In genomic region chr12:112778400-112778799, GRCh38 we compare ENCODE assay signal across 19 cellular contexts. TPM values are rescaled to one million over a fixed set of nuclear protein-coding genes. Genes with fewer than 3 reads are reported as not detected.
DNase-seq lines count a peak whose midpoint lies in the region; ATAC-seq, FAIRE-seq and TF ChIP-seq lines count a peak whose summit lies in the region.
"Had no signal": no experiment of that assay in that cellular context is flagged by ENCODE, and none has a peak within 500 bp of the region (broad histone marks: within the 10 kb centered on the region; RNA-seq: fewer than 3 reads in every experiment).

No MANE protein-coding gene starts in this region.

- H3K9me3 Mint-ChIP-seq in H9 = peaks cover 4 to 10% of the 10 kb centered on the region in 2 experiments; a peak in 4 of 5 replicates
- H3K9me3 Mint-ChIP-seq: CD8-positive, alpha-beta T cell had no signal

- no peaks in the 10 kb centered on the region for H3K9me3 ChIP-seq in H9 (ENCODE audit: control insufficient read depth, low read depth, low read length)
- no peaks in the 10 kb centered on the region for H3K9me3 ChIP-seq in HUES64 (ENCODE audit: insufficient read depth, low read depth, low read length)
- peaks cover 0 to 5% of the 10 kb centered on the region in 2 experiments; a peak in 1 of 4 replicates for H3K9me3 ChIP-seq in H1 (ENCODE audit: insufficient read depth in 2 of 2, low read depth in 1 of 2, low read length in 1 of 2)
- H3K9me3 ChIP-seq: BLaER1 treated with 17β-estradiol and CSF1 and Interleukin-3, amounts not matched to agents 10 nM and 100 nM had no signal

- H3K23ac ChIP-seq in H9 (ENCODE audit: insufficient read length, low read depth, low read length) (no peak overlapping the region), H1 (ENCODE audit: insufficient read length) (no peak overlapping the region)

- no peak for FAIRE-seq in H1 (lab: Jason Lieb, UNC)
- FAIRE-seq: HTR-8/SVneo, K562 had no signal

- H4K5ac ChIP-seq in H9 (ENCODE audit: insufficient read length, low read depth, low read length) (no peak overlapping the region), H1 (ENCODE audit: insufficient read length, low read depth, low read length) (peak overlapping the region; percentile 20)

- H3K79me1 ChIP-seq in H9 (ENCODE audit: insufficient read depth, low read depth, low read length, poor library complexity, severe bottlenecking) (no peaks in the 10 kb centered on the region), H1 (ENCODE audit: low read depth, low read length) (no peaks in the 10 kb centered on the region)

- H3K4me1 ChIP-seq in H9 (ENCODE audit: insufficient read depth, low read length) (peaks cover 9% of the 10 kb centered on the region; the same call in 1 of the 2 replicates), HUES64 (ENCODE audit: insufficient read depth, low read length) (peaks cover 36% of the 10 kb centered on the region), H1 (replicated peaks in 1 of 4; ENCODE audit: control insufficient read depth in 3 of 4, insufficient read depth in 4 of 4, low read length in 3 of 4) (peaks cover 0 to 23% (median 15%) of the 10 kb centered on the region in 4 experiments; a peak in 3 of 7 replicates)
- H3K4me1 ChIP-seq: BLaER1 treated with 17β-estradiol and CSF1 and Interleukin-3, amounts not matched to agents 10 nM and 100 nM had no signal

- POLR2A ChIA-PET in H1 (lab: Charles Lee; ENCODE audit: partially characterized antibody) = no interaction called here

- DNase-seq in H9 = no peak
- no peak for DNase-seq in H1 (ENCODE audit: low read depth in 1 of 2, low spot score in 2 of 2)
- DNase-seq in NCI-H2171 (lab: John Stamatoyannopoulos, UW) = no peak
- DNase-seq in HUDEP-2 (lab: John Stamatoyannopoulos, UW; ENCODE audit: unreplicated experiment in 76 of 76) = no peak
- DNase-seq: Calu3; CD8-positive, alpha-beta T cell; DMS79 treated with DMSO at 0.1 percent for 48 hours; GF-D8; HCEC 1CT; HFFc6; IMR-90 had no signal

- TF ChIP-seq EP300 in H1 (IDR thresholded peaks at IDR 0.05; ENCODE audit: borderline replicate concordance in 1 of 2, low read depth in 2 of 2, low read length in 2 of 2) = no peak

- H3K27ac ChIP-seq in H9 (ENCODE audit: insufficient read length, low read depth, low read length) (no peak overlapping the region), HUES64 (ENCODE audit: low read depth, low read length) (peak overlapping the region; percentile 96), H1 (ENCODE audit: low read depth, low read length) (peak overlapping the region; percentile 20; the same call in 1 of the 2 replicates)
- H3K27ac ChIP-seq: BLaER1 treated with 17β-estradiol and CSF1 and Interleukin-3, amounts not matched to agents 10 nM and 100 nM had no signal

- TF ChIP-seq CTCF in H9 (conservative IDR thresholded peaks at IDR 0.05) (no peak), H1 (IDR thresholded peaks at IDR 0.05; ENCODE audit: control extremely low read depth in 1 of 3, insufficient read depth in 1 of 3, low read depth in 1 of 3, low read length in 3 of 3) (no peak)

- H3K23me2 ChIP-seq in H9 (ENCODE audit: insufficient read length, low read depth, low read length, poor library complexity, severe bottlenecking) (no peaks in the 10 kb centered on the region), H1 (ENCODE audit: low read depth, low read length) (no peaks in the 10 kb centered on the region)

- H3K18ac ChIP-seq in H9 (ENCODE audit: insufficient read length, low read depth, low read length) = no peak overlapping the region
- H3K18ac ChIP-seq in H1 (ENCODE audit: extremely low read depth, low read length) = no peak overlapping the region; the same call in 1 of the 2 replicates

- no peak overlapping the region for H3T11ph ChIP-seq in H9 (ENCODE audit: low read length)

- H3K9ac ChIP-seq in H9 (ENCODE audit: extremely low read depth, insufficient read length, low read length) (no peak overlapping the region), HUES64 (ENCODE audit: low read depth, low read length) (peak overlapping the region; percentile 6; the same call in 1 of the 2 replicates), H1 (replicated peaks in 1 of 4; ENCODE audit: extremely low read depth in 1 of 4, low read depth in 3 of 4, low read length in 3 of 4) (no peak overlapping the region)
- H3K9ac ChIP-seq: BLaER1 treated with 17β-estradiol and CSF1 and Interleukin-3, amounts not matched to agents 10 nM and 100 nM had no signal

- no peak overlapping the region for H3K14ac ChIP-seq in H9 (ENCODE audit: insufficient read depth, low read length)
- H3K14ac ChIP-seq in H1 (ENCODE audit: insufficient read length) = no peak overlapping the region

- CTCF ChIA-PET in H1 (lab: Charles Lee; ENCODE audit: partially characterized antibody) = interaction anchor here (2.2 kb wide), 1 partner anchor 9 kb away, joined by 10 read pairs; no protein-coding TSS in a partner anchor

- H3K4ac ChIP-seq in H9 (ENCODE audit: low read depth, low read length) (no peak overlapping the region), H1 (replicated peaks; ENCODE audit: insufficient read length, low read depth, low read length) (no peak overlapping the region)

- H3K36me3 ChIP-seq in HUES64 (ENCODE audit: insufficient read depth, low read length) = no peaks in the 10 kb centered on the region
- no peaks in the 10 kb centered on the region for H3K36me3 ChIP-seq in H1 (ENCODE audit: control insufficient read depth in 2 of 4, insufficient read depth in 4 of 4, low read length in 3 of 4)
- H3K36me3 ChIP-seq: BLaER1 treated with 17β-estradiol and CSF1 and Interleukin-3, amounts not matched to agents 10 nM and 100 nM had no signal

- H3K56ac ChIP-seq in H9 (ENCODE audit: insufficient read length, low read depth, low read length) (no peak overlapping the region), H1 (replicated peaks; ENCODE audit: insufficient read length, low read depth, low read length) (no peak overlapping the region)

- no peak overlapping the region for H2AFZ ChIP-seq in H9 (ENCODE audit: low read length)
- H2AFZ ChIP-seq in H1 (ENCODE audit: low read length) = no peak overlapping the region

- no peak overlapping the region for H3K4me3 Mint-ChIP-seq in H9
- H3K4me3 Mint-ChIP-seq: B cell; CD8-positive, alpha-beta T cell; HFFc6 had no signal

- no peak overlapping the region for H3K4me3 ChIP-seq in HUES64 (ENCODE audit: low read length)
- peak overlapping the region in 1 of 4 experiments; percentile 36; a peak in 1 of 8 replicates for H3K4me3 ChIP-seq in H1 (ENCODE audit: extremely low read depth in 1 of 4, insufficient read depth in 2 of 4, low read depth in 3 of 4, low read length in 4 of 4)
- H3K4me3 ChIP-seq: BLaER1 treated with 17β-estradiol and CSF1 and Interleukin-3, amounts not matched to agents 10 nM and 100 nM; K562 had no signal

- H4K91ac ChIP-seq in H9 (ENCODE audit: insufficient read length, low read depth, low read length) (no peak overlapping the region), H1 (replicated peaks; ENCODE audit: insufficient read length, low read length) (no peak overlapping the region)

- ATAC-seq in GM18519 (IDR thresholded peaks at IDR 0.05; ENCODE audit: low FRiP score, unreplicated experiment) = no peak
- ATAC-seq: CD8-positive, alpha-beta T cell; K562 had no signal

- no peak for TF ChIP-seq RAD21 in H1 (IDR thresholded peaks at IDR 0.05 in 1 of 2, conservative IDR thresholded peaks at IDR 0.05 in 1 of 2; ENCODE audit: low read depth in 2 of 2, low read length in 2 of 2)

- H2AK5ac ChIP-seq in H9 (ENCODE audit: insufficient read length, low read length) (no peak overlapping the region), H1 (ENCODE audit: low read depth, low read length) (no peak overlapping the region)

- H2BK120ac ChIP-seq in H9 (ENCODE audit: low read depth, low read length, poor library complexity, severe bottlenecking) (no peak overlapping the region), H1 (replicated peaks; ENCODE audit: low read depth, low read length) (no peak overlapping the region)

- peak overlapping the region in 2 of 3 experiments; percentile 2 to 98; a peak in 3 of 7 replicates for H3K27ac Mint-ChIP-seq in H9
- H3K27ac Mint-ChIP-seq: B cell; CD8-positive, alpha-beta T cell; HFFc6 had no signal

- H2BK20ac ChIP-seq in H9 (ENCODE audit: low read depth, low read length, poor library complexity, severe bottlenecking) (no peak overlapping the region), H1 (ENCODE audit: low read length) (no peak overlapping the region; the same call in 1 of the 2 replicates)

- peaks cover 11% of the 10 kb centered on the region for H3K27me3 Mint-ChIP-seq in H9 (ENCODE audit: low read depth)

- no peak for TF ChIP-seq POLR2A in H1 (IDR thresholded peaks at IDR 0.05; ENCODE audit: control extremely low read depth in 1 of 2, low read depth in 2 of 2, low read length in 2 of 2)

- H3K4me2 ChIP-seq in H9 (ENCODE audit: insufficient read depth, insufficient read length, low read length) (no peak overlapping the region), H1 (ENCODE audit: insufficient read depth in 1 of 2, low read depth in 2 of 2, low read length in 2 of 2) (peak overlapping the region in 1 of 2 experiments; percentile 69; a peak in 1 of 4 replicates)
- H3K4me2 ChIP-seq: BLaER1 treated with 17β-estradiol and CSF1 and Interleukin-3, amounts not matched to agents 10 nM and 100 nM had no signal

- peaks cover 52 to 61% of the 10 kb centered on the region in 2 experiments for H3K4me1 Mint-ChIP-seq in H9
- H3K4me1 Mint-ChIP-seq: B cell had no signal

- no peaks in the 10 kb centered on the region for H4K20me1 ChIP-seq in H9 (ENCODE audit: control insufficient read depth, insufficient read depth, insufficient read length)
- no peaks in the 10 kb centered on the region for H4K20me1 ChIP-seq in H1 (replicated peaks in 1 of 2; ENCODE audit: control insufficient read depth in 1 of 2, insufficient read depth in 2 of 2, low read length in 2 of 2)
- H4K20me1 ChIP-seq: BLaER1 treated with 17β-estradiol and CSF1 and Interleukin-3, amounts not matched to agents 10 nM and 100 nM had no signal

- peaks cover 0 to 8% (median 0%) of the 10 kb centered on the region in 3 experiments; a peak in 2 of 7 replicates for H3K36me3 Mint-ChIP-seq in H9 (ENCODE audit: insufficient read depth in 1 of 3, low read depth in 3 of 3)
- H3K36me3 Mint-ChIP-seq: CD8-positive, alpha-beta T cell had no signal

- H3K27me3 ChIP-seq in H9 (ENCODE audit: insufficient read depth, low read length) (no peaks in the 10 kb centered on the region; the same call in 1 of the 2 replicates), HUES64 (ENCODE audit: insufficient read depth, low read length) (no peaks in the 10 kb centered on the region), H1 (replicated peaks in 1 of 4; ENCODE audit: control insufficient read depth in 3 of 4, extremely low read depth in 1 of 4, insufficient read depth in 3 of 4, low read length in 3 of 4) (peaks cover 0 to 9% (median 0%) of the 10 kb centered on the region in 4 experiments; a peak in 2 of 7 replicates)
- H3K27me3 ChIP-seq: BLaER1 treated with 17β-estradiol and CSF1 and Interleukin-3, amounts not matched to agents 10 nM and 100 nM had no signal

- H4K8ac ChIP-seq in H9 (replicated peaks; ENCODE audit: insufficient read length, low read depth, low read length) = no peak overlapping the region
- H4K8ac ChIP-seq in H1 (ENCODE audit: extremely low read depth, insufficient read depth, low read length) = no peak overlapping the region

- H2BK5ac ChIP-seq in H9 (ENCODE audit: insufficient read length, low read length) (no peak overlapping the region), H1 (ENCODE audit: low read depth, low read length) (peak overlapping the region; percentile 60; the same call in 1 of the 2 replicates)

- no peaks in the 10 kb centered on the region for H3K79me2 ChIP-seq in H9 (ENCODE audit: insufficient read depth, low read length)
- H3K79me2 ChIP-seq in H1 (ENCODE audit: control insufficient read depth in 1 of 2, insufficient read depth in 2 of 2, low read length in 2 of 2) = no peaks in the 10 kb centered on the region

- H2BK15ac ChIP-seq in H9 (ENCODE audit: low read depth, low read length) = no peak overlapping the region
- H2BK15ac ChIP-seq in H1 (ENCODE audit: low read length) = no peak overlapping the region

- no peak overlapping the region for H2BK12ac ChIP-seq in H9 (ENCODE audit: insufficient read length, low read depth, low read length)
- no peak overlapping the region for H2BK12ac ChIP-seq in H1 (ENCODE audit: low read depth, low read length)

- WGBS in H9 (ENCODE audit: extremely low coverage, insufficient read length, low lambda C conversion rate) = no CpG with 5 or more reads among the region's 4 CpGs
- WGBS in HUES64 = 67% methylated on average over 4 of the region's 4 CpGs
- 72% methylated on average over 4 of the region's 4 CpGs; no CpG with 5 or more reads in 1 of the 2 experiments for WGBS in H1 (ENCODE audit: extremely low coverage in 1 of 2, insufficient coverage in 1 of 2, insufficient read length in 1 of 2, insufficient replicate concordance in 2 of 2, low coverage in 1 of 2, low lambda C conversion rate in 2 of 2, missing lambda C conversion rate in 1 of 2), 2 experiments

RNA-seq across cellular contexts. Expression of gene RPH3A, which starts 13.1 kb away (rescaled TPM):
- not detected in 2 replicates for total RNA-seq in H9 (2021)
- polyA plus RNA-seq in HUES64 (2013, experiment 1 of 2) = 0.40 TPM
- polyA plus RNA-seq in HUES64 (2013, experiment 2 of 2) = 0.19 TPM
- total RNA-seq in H1 (2021; fragmentation: NEBNext Ultra II Directional; extraction: Animal tissue kit (Norgen Biotek cat#: 25700)) = not detected in 2 replicates
- 0.02 TPM in 1 of 2 replicates, not detected in the other for polyA plus RNA-seq in H1 (2011; rRNA removed)
- 0.06 TPM for polyA plus RNA-seq in H1 (2011; cell fraction: cytosol; rRNA removed)
- 0.04 TPM for polyA plus RNA-seq in H1 (2011; cell fraction: nucleus; rRNA removed)
- polyA plus RNA-seq in H1 (2012, experiment 1 of 2) = 0.04 to 0.16 TPM (median 0.07 TPM) in 3 of 4 replicates, not detected in the other
- not detected for polyA plus RNA-seq in H1 (2012, experiment 2 of 2)
- 0.06 TPM for polyA plus RNA-seq in H1 (2013, experiment 1 of 2)
- 0.04 TPM for polyA plus RNA-seq in H1 (2013, experiment 2 of 2)
- not detected in 2 replicates for polyA minus RNA-seq in H1 (2011; rRNA and poly(A)+ RNA removed)
- polyA minus RNA-seq in H1 (2011; cell fraction: cytosol; rRNA and poly(A)+ RNA removed) = not detected
- not detected for polyA minus RNA-seq in H1 (2011; cell fraction: nucleus; rRNA and poly(A)+ RNA removed)
- total RNA-seq: A172; B cell; Calu3; CD8-positive, alpha-beta T cell; H4; HFFc6; IMR-90; K562 had no signal
- polyA plus RNA-seq: IMR-90 had no signal
